18 cellular contexts compared by ENCODE assay signal in genomic region chr20:51187318-51187717, GRCh38.
DNase-seq lines count a peak whose midpoint lies in the region; ATAC-seq and TF ChIP-seq lines count a peak whose summit lies in the region.
"Had no signal": no experiment of that assay in that cellular context is flagged by ENCODE, and none has a peak within 500 bp of the region (broad histone marks: within the 10 kb centered on the region; RNA-seq: fewer than 3 reads in every experiment).

No MANE protein-coding gene starts in this region.

- no peak overlapping the region for H3K27ac ChIP-seq in mesendoderm (ENCODE audit: low read depth, low read length)
- H3K27ac ChIP-seq: C4-2B had no signal

- TF ChIP-seq CTCF in type B pancreatic cell (conservative IDR thresholded peaks at IDR 0.05) = no peak

- H3K18ac ChIP-seq in mesendoderm (ENCODE audit: low read length) = no peak overlapping the region

- peaks cover 11% of the 10 kb centered on the region for H3K4me1 ChIP-seq in mesendoderm (ENCODE audit: control insufficient read depth, low read depth, low read length)

- no peak overlapping the region for H3K4ac ChIP-seq in mesendoderm (ENCODE audit: low read depth, low read length)

- H3K4me2 ChIP-seq in mesendoderm (ENCODE audit: low read length) = no peak overlapping the region

- H3K4me3 Mint-ChIP-seq in type B pancreatic cell = peak overlapping the region; percentile 15

- H3K4me3 ChIP-seq in mesendoderm (ENCODE audit: low read length) = no peak overlapping the region

- no peak overlapping the region for H2BK15ac ChIP-seq in mesendoderm (replicated peaks; ENCODE audit: low read depth)

- H3K9me3 Mint-ChIP-seq in type B pancreatic cell = no peaks in the 10 kb centered on the region

- no peaks in the 10 kb centered on the region for H3K27me3 ChIP-seq in mesendoderm (ENCODE audit: insufficient read depth, low read length, poor library complexity)

- ATAC-seq in HG03025 (IDR thresholded peaks at IDR 0.05; ENCODE audit: low FRiP score, unreplicated experiment) = no peak
- ATAC-seq: Panc1 had no signal

- DNase-seq in NCI-H2171 treated with DMSO at 0.1 percent for 48 hours (lab: John Stamatoyannopoulos, UW) (peak; percentile 46), NCI-H2171 (lab: John Stamatoyannopoulos, UW) (no peak), SK-N-DZ (ENCODE audit: low spot score) (peak; percentile 70), mesendoderm (peak; percentile 51), type B pancreatic cell (ENCODE audit: extremely low spot score, unreplicated experiment) (no peak), HK-2 (ENCODE audit: unreplicated experiment) (no peak), mucosa of gallbladder (ENCODE audit: low spot score) (no peak)
- DNase-seq: H7, KBM-7, MM.1S, NCI-H1092 treated with DMSO at 0.1 percent for 48 hours, NCI-H2029 treated with DMSO at 0.1 percent for 48 hours, NCI-H2227 treated with DMSO at 0.1 percent for 48 hours, NCI-H510A, NCI-H748 treated with DMSO at 0.1 percent for 48 hours had no signal

- no peaks in the 10 kb centered on the region for H3K27me3 Mint-ChIP-seq in type B pancreatic cell

- peak overlapping the region; percentile 90 for H4K5ac ChIP-seq in mesendoderm (ENCODE audit: low read length)

- no peak overlapping the region for H2BK5ac ChIP-seq in mesendoderm (ENCODE audit: low read length)

- H2AK5ac ChIP-seq in mesendoderm (ENCODE audit: low read length) = no peak overlapping the region

- no peak overlapping the region for H3K23ac ChIP-seq in mesendoderm (ENCODE audit: low read length)

- no CpG with 5 or more reads among the region's 7 CpGs for WGBS in mesendoderm (ENCODE audit: extremely low coverage, insufficient coverage, low lambda C conversion rate)

- H3K79me1 ChIP-seq in mesendoderm (ENCODE audit: low read length) = no peaks in the 10 kb centered on the region

- no peak overlapping the region for H3K9ac ChIP-seq in mesendoderm (ENCODE audit: low read length)

- peak overlapping the region; percentile 12 for H3K56ac ChIP-seq in mesendoderm (ENCODE audit: low read length)

- peaks cover 42% of the 10 kb centered on the region for H3K4me1 Mint-ChIP-seq in type B pancreatic cell (ENCODE audit: unreplicated experiment)

- H3K27ac Mint-ChIP-seq in type B pancreatic cell = peak overlapping the region; percentile 21

- H3K36me3 ChIP-seq in mesendoderm (ENCODE audit: control insufficient read depth, insufficient read depth, low read length) = no peaks in the 10 kb centered on the region

- no peak overlapping the region for H2BK120ac ChIP-seq in mesendoderm (ENCODE audit: low read depth, low read length)

- H3K36me3 Mint-ChIP-seq in type B pancreatic cell = no peaks in the 10 kb centered on the region

- H4K8ac ChIP-seq in mesendoderm (ENCODE audit: low read depth, low read length) = no peak overlapping the region

- no peaks in the 10 kb centered on the region for H3K79me2 ChIP-seq in mesendoderm (ENCODE audit: control insufficient read depth, insufficient read depth, low read length)

Comparison
In these comparisons a context has a peak if more than half of its experiments do, and no peak if none do; other contexts are left out.
1. DNase-seq: peak in NCI-H2171 treated with DMSO at 0.1 percent for 48 hours (single experiment), SK-N-DZ (single experiment) and mesendoderm (single experiment); none in NCI-H2171 (single experiment), type B pancreatic cell (single experiment), HK-2 (single experiment) and mucosa of gallbladder (single experiment).